In genomic region chr2:163716101-163716500, GRCh38 we compare ENCODE assay signal across 36 cellular contexts. TPM values are rescaled to one million over a fixed set of nuclear protein-coding genes. Genes with fewer than 3 reads are reported as not detected.
"Had no signal": no experiment of that assay in that cellular context is flagged by ENCODE, and none has a peak within 500 bp of the region (broad histone marks: within the 10 kb centered on the region; RNA-seq: fewer than 3 reads in every experiment).

No MANE protein-coding gene starts in this region.

- H3K36me3 ChIP-seq: brain microvascular endothelial cell, MG63 had no signal

- H3K36me3 Mint-ChIP-seq: activated CD4-positive, alpha-beta memory T cell treated with anti-CD3 and anti-CD28 coated beads for 36 hours; activated CD8-positive, alpha-beta memory T cell treated with anti-CD3 and anti-CD28 coated beads, Interleukin-2, amount 10 ng/mL, durations not matched to agents 7 days and 5 days; activated naive CD8-positive, alpha-beta T cell treated with anti-CD3 and anti-CD28 coated beads for 36 hours had no signal

- H3K27ac Mint-ChIP-seq: activated B cell treated with CpG ODN at 0.5 μM for 24 hours; activated CD4-positive, alpha-beta memory T cell treated with anti-CD3 and anti-CD28 coated beads for 36 hours; activated CD8-positive, alpha-beta memory T cell treated with anti-CD3 and anti-CD28 coated beads, Interleukin-2, amount 10 ng/mL, durations not matched to agents 7 days and 5 days; activated naive CD8-positive, alpha-beta T cell treated with anti-CD3 and anti-CD28 coated beads for 36 hours; activated T-cell treated with anti-CD3 and anti-CD28 coated beads, Interleukin-2, amount 50 U/mL, for 72 hours; activated T-helper 17 cell treated with anti-CD3 and anti-CD28 coated beads, Interleukin-2, amount 50 U/mL, for 72 hours had no signal

- H3K9me3 ChIP-seq: MG63 had no signal

- H3K4me3 ChIP-seq: MG63 had no signal

- ATAC-seq: activated CD8-positive, alpha-beta memory T cell treated with anti-CD3 and anti-CD28 coated beads, Interleukin-2, amount 10 ng/mL, durations not matched to agents 7 days and 5 days; activated T-cell treated with anti-CD3 and anti-CD28 coated beads, Interleukin-2, amount 50 U/mL, for 72 hours; activated T-helper 17 cell treated with anti-CD3 and anti-CD28 coated beads, Interleukin-2, amount 50 U/mL, for 72 hours; PC-3; Right ventricle myocardium inferior had no signal

- H3K27me3 Mint-ChIP-seq: activated B cell treated with CpG ODN at 0.5 μM for 24 hours; activated CD4-positive, alpha-beta memory T cell treated with anti-CD3 and anti-CD28 coated beads for 36 hours; activated CD8-positive, alpha-beta memory T cell treated with anti-CD3 and anti-CD28 coated beads, Interleukin-2, amount 10 ng/mL, durations not matched to agents 7 days and 5 days; activated naive CD8-positive, alpha-beta T cell treated with anti-CD3 and anti-CD28 coated beads for 36 hours; activated T-helper 17 cell treated with anti-CD3 and anti-CD28 coated beads, Interleukin-2, amount 50 U/mL, for 72 hours; central memory CD8-positive, alpha-beta T cell had no signal

- H3K4me3 Mint-ChIP-seq: activated B cell treated with CpG ODN at 0.5 μM for 24 hours; activated CD4-positive, alpha-beta memory T cell treated with anti-CD3 and anti-CD28 coated beads for 36 hours; activated CD8-positive, alpha-beta memory T cell treated with anti-CD3 and anti-CD28 coated beads, Interleukin-2, amount 10 ng/mL, durations not matched to agents 7 days and 5 days; activated naive CD8-positive, alpha-beta T cell treated with anti-CD3 and anti-CD28 coated beads for 36 hours; activated T-cell treated with anti-CD3 and anti-CD28 coated beads, Interleukin-2, amount 50 U/mL, for 72 hours; activated T-helper 17 cell treated with anti-CD3 and anti-CD28 coated beads, Interleukin-2, amount 50 U/mL, for 72 hours; central memory CD8-positive, alpha-beta T cell had no signal

- H3K27me3 ChIP-seq: brain microvascular endothelial cell, MG63 had no signal

- DNase-seq: activated B cell treated with CpG ODN at 0.5 μM for 24 hours; activated CD4-positive, alpha-beta memory T cell treated with anti-CD3 and anti-CD28 coated beads for 36 hours; activated CD4-positive, alpha-beta T cell treated with anti-CD3 and anti-CD28 coated beads for 4 hours; activated CD4-positive, alpha-beta T cell treated with anti-CD3 and anti-CD28 coated beads, Interleukin-2, amount 50 U/mL, for 1 hour; activated CD4-positive, CD25-positive, alpha-beta regulatory T cell treated with anti-CD3 and anti-CD28 coated beads, Interleukin-2, amount 50 U/mL, for 72 hours; activated CD8-positive, alpha-beta memory T cell treated with anti-CD3 and anti-CD28 coated beads for 24 hours; activated CD8-positive, alpha-beta memory T cell treated with anti-CD3 and anti-CD28 coated beads, Interleukin-2, amount 10 ng/mL, durations not matched to agents 7 days and 5 days; activated CD8-positive, alpha-beta memory T cell treated with anti-CD3 and anti-CD28 coated beads, Interleukin-2, amount 50 U/mL, for 48 hours; activated effector memory CD4-positive, alpha-beta T cell treated with anti-CD3 and anti-CD28 coated beads, Interleukin-2, amount 50 U/mL, for 16 hours; activated naive CD4-positive, alpha-beta T cell; activated naive CD4-positive, alpha-beta T cell treated with anti-CD3 and anti-CD28 coated beads, Interleukin-2, amount 50 U/mL, for 16 hours; activated naive CD8-positive, alpha-beta T cell treated with anti-CD3 and anti-CD28 coated beads for 36 hours; activated T-cell treated with anti-CD3 and anti-CD28 coated beads, Interleukin-2, amount 50 U/mL, for 72 hours; amniotic stem cell; aorta; brain microvascular endothelial cell; Kasumi-1; KG1; MG63; NCI-H1436; NCI-H1694; NCI-H1930; NCI-H2081 treated with DMSO at 0.1 percent for 48 hours; NCI-H2171; NCI-H510A; PC-3; SIG-M5; SW 1271; T-helper 1 cell; T-helper 2 cell; T-helper 9 cell had no signal

- H3K4me1 Mint-ChIP-seq: activated B cell treated with CpG ODN at 0.5 μM for 24 hours; activated CD8-positive, alpha-beta memory T cell treated with anti-CD3 and anti-CD28 coated beads, Interleukin-2, amount 10 ng/mL, durations not matched to agents 7 days and 5 days; activated naive CD8-positive, alpha-beta T cell treated with anti-CD3 and anti-CD28 coated beads for 36 hours; activated T-helper 17 cell treated with anti-CD3 and anti-CD28 coated beads, Interleukin-2, amount 50 U/mL, for 72 hours; central memory CD8-positive, alpha-beta T cell had no signal

- H3K27ac ChIP-seq: brain microvascular endothelial cell, RWPE1, VCaP had no signal

- H3K9me3 Mint-ChIP-seq: activated B cell treated with CpG ODN at 0.5 μM for 24 hours; activated CD4-positive, alpha-beta memory T cell treated with anti-CD3 and anti-CD28 coated beads for 36 hours had no signal

RNA-seq across cellular contexts. Expression of gene FIGN, which starts 19.7 kb away (rescaled TPM):
- total RNA-seq: activated B cell treated with CpG ODN at 0.5 μM for 24 hours; activated CD4-positive, alpha-beta memory T cell treated with anti-CD3 and anti-CD28 coated beads for 36 hours; activated CD8-positive, alpha-beta memory T cell treated with anti-CD3 and anti-CD28 coated beads, Interleukin-2, amount 10 ng/mL, durations not matched to agents 7 days and 5 days; activated naive CD8-positive, alpha-beta T cell treated with anti-CD3 and anti-CD28 coated beads for 36 hours; activated T-cell treated with anti-CD3 and anti-CD28 coated beads, Interleukin-2, amount 50 U/mL, for 72 hours; activated T-helper 17 cell treated with anti-CD3 and anti-CD28 coated beads, Interleukin-2, amount 50 U/mL, for 72 hours had no signal
